2 cellular contexts compared by ENCODE assay signal in the genomic region with DNA sequence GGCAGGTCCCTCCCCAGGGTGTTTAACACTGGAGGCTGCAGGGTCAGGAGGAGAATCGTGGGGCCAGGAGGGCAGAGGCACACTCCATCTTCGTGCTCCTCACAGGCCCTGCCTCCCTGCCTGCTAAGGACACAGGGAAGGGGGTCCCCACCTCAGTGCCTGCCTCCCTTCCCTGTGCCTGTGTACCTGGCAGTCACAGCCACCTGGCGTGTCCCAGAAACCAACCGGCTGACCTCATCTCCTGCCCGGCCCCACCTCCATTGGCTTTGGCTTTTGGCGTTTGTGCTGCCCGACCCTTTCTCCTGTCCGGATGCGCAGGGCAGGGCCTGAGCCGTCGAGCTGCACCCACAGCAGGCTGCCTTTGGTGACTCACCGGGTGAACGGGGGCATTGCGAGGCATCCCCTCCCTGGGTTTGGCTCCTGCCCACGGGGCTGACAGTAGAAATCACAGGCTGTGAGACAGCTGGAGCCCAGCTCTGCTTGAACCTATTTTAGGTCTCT.
A peak's percentile ranks its signal among the peaks of the same experiment; 100 is the strongest.
TF ChIP-seq lines count a peak whose summit lies in the region.

No MANE protein-coding gene starts in this region.

TF ChIP-seq in IMR-90, 13 proteins besides CTCF, POLR2A, EP300 and RAD21:
- TF ChIP-seq MXI1 (IDR thresholded peaks at IDR 0.05; ENCODE audit: borderline replicate concordance, low read depth, low read length) (no peak), FOS (IDR thresholded peaks at IDR 0.05; ENCODE audit: low read depth, low read length) (peak; percentile 20; the same call in 1 of the 2 replicates), MAZ (IDR thresholded peaks at IDR 0.05; ENCODE audit: borderline replicate concordance, low read depth, low read length) (peak; percentile 34; the same call in 1 of the 2 replicates)

TF ChIP-seq in H1, 55 proteins besides CTCF, POLR2A, EP300 and RAD21:
- TF ChIP-seq, protein P1, sequence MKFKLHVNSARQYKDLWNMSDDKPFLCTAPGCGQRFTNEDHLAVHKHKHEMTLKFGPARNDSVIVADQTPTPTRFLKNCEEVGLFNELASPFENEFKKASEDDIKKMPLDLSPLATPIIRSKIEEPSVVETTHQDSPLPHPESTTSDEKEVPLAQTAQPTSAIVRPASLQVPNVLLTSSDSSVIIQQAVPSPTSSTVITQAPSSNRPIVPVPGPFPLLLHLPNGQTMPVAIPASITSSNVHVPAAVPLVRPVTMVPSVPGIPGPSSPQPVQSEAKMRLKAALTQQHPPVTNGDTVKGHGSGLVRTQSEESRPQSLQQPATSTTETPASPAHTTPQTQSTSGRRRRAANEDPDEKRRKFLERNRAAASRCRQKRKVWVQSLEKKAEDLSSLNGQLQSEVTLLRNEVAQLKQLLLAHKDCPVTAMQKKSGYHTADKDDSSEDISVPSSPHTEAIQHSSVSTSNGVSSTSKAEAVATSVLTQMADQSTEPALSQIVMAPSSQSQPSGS (IDR thresholded peaks at IDR 0.05; ENCODE audit: low read length), result no peak
- TF ChIP-seq POLR2AphosphoS5 (IDR thresholded peaks at IDR 0.05; ENCODE audit: low read depth, low read length), result peak; percentile 74; the same call in 1 of the 2 replicates
